ENCODE assay signal across 11 cellular contexts in the genomic region with DNA sequence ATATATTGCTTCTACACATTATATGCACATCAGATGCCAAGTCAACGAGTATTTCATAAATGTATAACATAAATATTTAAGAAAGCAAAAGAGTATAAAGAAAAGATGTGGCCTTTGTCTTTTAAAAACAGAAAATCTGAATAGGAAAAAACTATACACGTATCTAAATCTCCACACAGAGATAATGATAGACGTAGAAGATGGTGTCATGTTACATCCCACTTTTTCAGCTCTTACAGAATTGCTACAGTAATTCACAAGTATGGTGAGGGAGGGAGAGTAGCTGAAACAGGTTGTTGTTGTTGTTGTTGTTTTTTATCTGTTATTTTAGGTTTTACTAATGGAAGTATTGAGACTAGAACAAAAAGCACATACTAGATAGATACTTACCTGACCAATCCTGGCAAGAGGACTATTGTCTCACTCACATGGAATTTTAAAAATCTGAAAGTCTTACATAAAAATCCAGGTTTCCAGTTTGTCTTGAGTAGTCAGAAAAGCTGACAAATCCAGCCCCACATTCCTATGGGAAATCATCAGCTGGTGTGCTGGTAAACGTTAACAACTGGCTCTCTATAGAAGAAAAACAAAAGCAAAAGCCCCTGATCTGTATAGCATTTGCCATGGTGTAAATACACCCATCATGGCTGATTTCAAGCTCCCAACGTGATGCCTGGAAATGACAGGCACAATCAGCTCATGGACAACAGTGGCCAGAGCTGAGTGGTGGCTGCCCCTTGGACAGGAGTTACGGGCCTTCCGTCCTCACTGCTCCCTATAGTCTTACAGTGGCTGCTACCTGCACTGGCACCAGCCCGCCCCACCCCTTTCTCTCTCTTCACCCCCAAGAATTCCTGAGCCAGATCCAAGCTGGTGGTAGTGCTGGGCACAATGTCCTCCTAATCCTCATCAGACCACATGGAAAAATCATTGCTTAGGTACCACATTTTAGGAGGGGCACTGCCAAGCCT. TPM values are rescaled to one million over a fixed set of nuclear protein-coding genes. Genes with fewer than 3 reads are reported as not detected.
DNase-seq lines count a peak whose midpoint lies in the region; ATAC-seq, FAIRE-seq and TF ChIP-seq lines count a peak whose summit lies in the region.
"Had no signal": no experiment of that assay in that cellular context is flagged by ENCODE, and none has a peak within 500 bp of the region (broad histone marks: within the 10 kb centered on the region; RNA-seq: fewer than 3 reads in every experiment).

No MANE protein-coding gene starts in this region.

- peak; percentile 80 for FAIRE-seq in G401.6 (lab: Jason Lieb, UNC)

- peaks cover 6% of the 10 kb centered on the region for H3K36me3 ChIP-seq in endodermal cell (ENCODE audit: control insufficient read depth, insufficient read depth, low read length)

- H3K36me3 Mint-ChIP-seq in endodermal cell (ENCODE audit: low read depth) (peaks cover 3% of the 10 kb centered on the region), nephron progenitor cell (ENCODE audit: low read depth) (peaks cover 5% of the 10 kb centered on the region)
- peaks cover 2% of the 10 kb centered on the region for H3K36me3 Mint-ChIP-seq in activated CD4-positive, alpha-beta memory T cell treated with anti-CD3 and anti-CD28 coated beads for 36 hours

- H3K9me3 Mint-ChIP-seq in endodermal cell (no peaks in the 10 kb centered on the region), nephron progenitor cell (no peaks in the 10 kb centered on the region)
- no peaks in the 10 kb centered on the region for H3K9me3 Mint-ChIP-seq in activated CD4-positive, alpha-beta memory T cell treated with anti-CD3 and anti-CD28 coated beads for 36 hours
- H3K9me3 Mint-ChIP-seq: activated naive CD8-positive, alpha-beta T cell treated with anti-CD3 and anti-CD28 coated beads, Interleukin-2, amount 50 U/mL, for 24 hours; naive thymus-derived CD4-positive, alpha-beta T cell had no signal

- H3K9ac ChIP-seq in endodermal cell (ENCODE audit: extremely low read depth, low read length, poor library complexity, severe bottlenecking), result no peak overlapping the region

- CTCF ChIA-PET in activated CD4-positive, alpha-beta memory T cell treated with anti-CD3 and anti-CD28 coated beads for 36 hours (lab: Charles Lee), result interaction anchor here (0.6 kb wide), 1 partner anchor 37 kb away, joined by 3 read pairs; no protein-coding TSS in a partner anchor

- 60 to 80% methylated on average over 3 to 7 of the region's 8 CpGs for WGBS in endodermal cell (ENCODE audit: insufficient coverage in 1 of 2, insufficient read length in 1 of 2), 2 experiments

- H3K27ac Mint-ChIP-seq in endodermal cell (peak overlapping the region; percentile 42), nephron progenitor cell (peak overlapping the region; percentile 36)
- no peak overlapping the region for H3K27ac Mint-ChIP-seq in activated CD4-positive, alpha-beta memory T cell treated with anti-CD3 and anti-CD28 coated beads for 36 hours
- H3K27ac Mint-ChIP-seq: activated naive CD8-positive, alpha-beta T cell treated with anti-CD3 and anti-CD28 coated beads, Interleukin-2, amount 50 U/mL, for 24 hours; naive thymus-derived CD4-positive, alpha-beta T cell had no signal

- peak; percentile 82 for DNase-seq in NCI-H226
- peak; percentile 57 for DNase-seq in endodermal cell
- DNase-seq in nephron progenitor cell, result no peak
- no peak for DNase-seq in activated CD4-positive, alpha-beta memory T cell treated with anti-CD3 and anti-CD28 coated beads for 36 hours
- DNase-seq in germinal center (ENCODE audit: low spot score), result no peak
- no peak for DNase-seq in activated T-cell treated with anti-CD3 and anti-CD28 coated beads for 4 hours
- DNase-seq: activated naive CD8-positive, alpha-beta T cell treated with anti-CD3 and anti-CD28 coated beads, Interleukin-2, amount 50 U/mL, for 24 hours; kidney; naive thymus-derived CD4-positive, alpha-beta T cell had no signal

- no peaks in the 10 kb centered on the region for H3K27me3 ChIP-seq in endodermal cell (ENCODE audit: control insufficient read depth, insufficient read depth, low read length, poor library complexity, severe bottlenecking)

- no peaks in the 10 kb centered on the region for H3K9me3 ChIP-seq in endodermal cell (ENCODE audit: control insufficient read depth, low read length)

- ATAC-seq in HG02798 (IDR thresholded peaks at IDR 0.05; ENCODE audit: poor library complexity, unreplicated experiment), result no peak
- ATAC-seq: activated naive CD8-positive, alpha-beta T cell treated with anti-CD3 and anti-CD28 coated beads, Interleukin-2, amount 50 U/mL, for 24 hours; naive thymus-derived CD4-positive, alpha-beta T cell had no signal

- H3K27ac ChIP-seq in endodermal cell (ENCODE audit: low read depth, low read length), result no peak overlapping the region

- H3K4me3 ChIP-seq in endodermal cell (ENCODE audit: low read length), result no peak overlapping the region

- intact Hi-C loops in activated CD4-positive, alpha-beta memory T cell treated with anti-CD3 and anti-CD28 coated beads for 36 hours (cut with micrococcal nuclease), result no loop called here

- no peak overlapping the region for H3K4me3 Mint-ChIP-seq in endodermal cell
- no peak overlapping the region for H3K4me3 Mint-ChIP-seq in nephron progenitor cell
- H3K4me3 Mint-ChIP-seq in activated CD4-positive, alpha-beta memory T cell treated with anti-CD3 and anti-CD28 coated beads for 36 hours, result no peak overlapping the region
- H3K4me3 Mint-ChIP-seq: activated naive CD8-positive, alpha-beta T cell treated with anti-CD3 and anti-CD28 coated beads, Interleukin-2, amount 50 U/mL, for 24 hours; naive thymus-derived CD4-positive, alpha-beta T cell had no signal

- peaks cover 4% of the 10 kb centered on the region for H3K4me1 ChIP-seq in endodermal cell (ENCODE audit: control insufficient read depth, insufficient read depth, low read length)

- H3K4me1 Mint-ChIP-seq in endodermal cell, result peaks cover 26% of the 10 kb centered on the region
- H3K4me1 Mint-ChIP-seq in nephron progenitor cell, result peaks cover 25% of the 10 kb centered on the region
- H3K4me1 Mint-ChIP-seq in activated CD4-positive, alpha-beta memory T cell treated with anti-CD3 and anti-CD28 coated beads for 36 hours (ENCODE audit: low read depth), result no peaks in the 10 kb centered on the region
- H3K4me1 Mint-ChIP-seq: activated naive CD8-positive, alpha-beta T cell treated with anti-CD3 and anti-CD28 coated beads, Interleukin-2, amount 50 U/mL, for 24 hours had no signal

- H3K27me3 Mint-ChIP-seq in endodermal cell (ENCODE audit: insufficient read depth) (no peaks in the 10 kb centered on the region), nephron progenitor cell (ENCODE audit: low read depth, poor library complexity) (no peaks in the 10 kb centered on the region)
- no peaks in the 10 kb centered on the region for H3K27me3 Mint-ChIP-seq in activated CD4-positive, alpha-beta memory T cell treated with anti-CD3 and anti-CD28 coated beads for 36 hours
- H3K27me3 Mint-ChIP-seq: activated naive CD8-positive, alpha-beta T cell treated with anti-CD3 and anti-CD28 coated beads, Interleukin-2, amount 50 U/mL, for 24 hours had no signal

- TF ChIP-seq CTCF in endodermal cell (conservative IDR thresholded peaks at IDR 0.05) (no peak), nephron progenitor cell (IDR thresholded peaks at IDR 0.05) (no peak)

- POLR2A ChIA-PET in activated CD4-positive, alpha-beta memory T cell treated with anti-CD3 and anti-CD28 coated beads for 36 hours (lab: Charles Lee), result no interaction called here

RNA-seq across cellular contexts. Expression of a gene that starts 47.4 kb away (rescaled TPM):
- total RNA-seq in endodermal cell, result 10 to 100 TPM; 47.5 to 49.7 TPM
- polyA plus RNA-seq in endodermal cell (2013, experiment 1 of 2), result 77.0 TPM
- polyA plus RNA-seq in endodermal cell (2013, experiment 2 of 2), result 77.0 TPM
- total RNA-seq in activated CD4-positive, alpha-beta memory T cell treated with anti-CD3 and anti-CD28 coated beads for 36 hours, result 10 to 100 TPM; 18.2 to 18.7 TPM

Comparison
In these comparisons a context has a peak if more than half of its experiments do, and no peak if none do; other contexts are left out.
1. DNase-seq: peak in NCI-H226 (single experiment) and endodermal cell (single experiment); none in nephron progenitor cell (single experiment), activated CD4-positive, alpha-beta memory T cell treated with anti-CD3 and anti-CD28 coated beads for 36 hours (single experiment), germinal center (single experiment) and activated T-cell treated with anti-CD3 and anti-CD28 coated beads for 4 hours (single experiment).